Comparison of ENCODE assay signal across 15 cellular contexts in the genomic region with DNA sequence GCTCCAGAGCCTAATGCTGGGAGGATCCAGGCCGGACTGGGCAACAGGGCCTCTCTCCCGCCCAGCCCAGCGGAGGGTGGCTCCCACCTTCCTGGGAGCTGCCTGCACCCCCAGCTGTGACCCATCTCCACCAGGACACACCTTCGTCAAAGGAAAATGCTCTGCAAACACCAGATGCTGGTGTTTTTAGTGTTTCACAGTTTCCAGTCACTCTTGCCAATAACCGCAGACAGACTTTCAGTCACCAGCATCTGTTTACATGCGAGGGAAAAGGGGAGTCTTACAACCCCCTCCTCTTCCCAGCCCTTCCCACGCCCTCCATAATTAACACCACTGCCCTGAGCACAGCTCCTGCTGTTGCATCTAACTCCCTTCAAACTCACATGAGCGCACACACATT. TPM values are rescaled to one million over a fixed set of nuclear protein-coding genes. Genes with fewer than 3 reads are reported as not detected.
DNase-seq lines count a peak whose midpoint lies in the region; ATAC-seq, FAIRE-seq and TF ChIP-seq lines count a peak whose summit lies in the region.
"Had no signal": no experiment of that assay in that cellular context is flagged by ENCODE, and none has a peak within 500 bp of the region (broad histone marks: within the 10 kb centered on the region; RNA-seq: fewer than 3 reads in every experiment).

No MANE protein-coding gene starts in this region.

- DNase-seq in COR-L47 (lab: John Stamatoyannopoulos, UW) (peak; percentile 93), NCI-H1694 (lab: John Stamatoyannopoulos, UW) (peak; percentile 95), brain microvascular endothelial cell (peak; percentile 18), glomerular visceral epithelial cell (ENCODE audit: extremely low spot score) (no peak), spleen (no peak)
- no peak for DNase-seq in activated effector memory CD4-positive, alpha-beta T cell treated with Interleukin-2 at 50 U/mL for 16 hours
- DNase-seq: activated gamma-delta T cell treated with Interleukin-2 at 50 U/mL for 16 hours; DND-41; left lung; NK-92 treated with Interleukin-12 subunit alpha and Interleukin-12 subunit beta, amount 100 ng/mL, for 24 hours; stimulated activated CD4-positive, alpha-beta T cell treated with anti-CD3 and anti-CD28 coated beads, Interleukin-4, amount 100 ng/mL, for 4 hours had no signal

- no peaks in the 10 kb centered on the region for H3K9me3 ChIP-seq in spleen
- H3K9me3 ChIP-seq: ascending aorta, left lung, tibial nerve had no signal

- no peaks in the 10 kb centered on the region for H3K4me1 ChIP-seq in spleen
- H3K4me1 ChIP-seq: left lung had no signal

- intact Hi-C loops in spleen (cut with DNase I; ENCODE audit: low total_unique reads): no loop called here

- H3K27me3 ChIP-seq in brain microvascular endothelial cell (replicated peaks) (no peaks in the 10 kb centered on the region), spleen (replicated peaks in 1 of 7) (no peaks in the 10 kb centered on the region)
- H3K27me3 ChIP-seq: ascending aorta, left lung, tibial nerve had no signal

- H3K27ac ChIP-seq in brain microvascular endothelial cell (no peak overlapping the region), spleen (no peak overlapping the region)
- H3K27ac ChIP-seq: ascending aorta, left lung had no signal

- no peak overlapping the region for H3K4me3 ChIP-seq in brain microvascular endothelial cell (ENCODE audit: low read depth, low read length)
- no peak overlapping the region for H3K4me3 ChIP-seq in spleen
- H3K4me3 ChIP-seq: ascending aorta, left lung, tibial nerve had no signal

- peak; percentile 56 for FAIRE-seq in islet of Langerhans (lab: Jason Lieb, UNC)

- ATAC-seq in GM21717 (IDR thresholded peaks at IDR 0.05; ENCODE audit: unreplicated experiment): no peak
- ATAC-seq: left lung had no signal

- H3K36me3 ChIP-seq in brain microvascular endothelial cell (replicated peaks): peaks cover 3% of the 10 kb centered on the region
- H3K36me3 ChIP-seq in spleen: peaks cover 0 to 90% (median 39%) of the 10 kb centered on the region in 6 donors

- in situ Hi-C loops in brain microvascular endothelial cell (cut with HindIII; ENCODE audit: low pct_ligation_motif_present, low sequenced_read_pairs): no loop called here

- TF ChIP-seq POLR2A in spleen (IDR thresholded peaks at IDR 0.05): no peak

- WGBS in spleen, 5 donors: 86 to 95% (median 93%) methylated on average over 5 to 8 of the region's 8 CpGs

- no peak for TF ChIP-seq CTCF in brain microvascular endothelial cell (IDR thresholded peaks at IDR 0.05; ENCODE audit: low read depth, low read length, missing control alignments)
- no peak for TF ChIP-seq CTCF in spleen (IDR thresholded peaks at IDR 0.05 in 8 of 11, conservative IDR thresholded peaks at IDR 0.05 in 3 of 11)

RNA-seq across cellular contexts. Expression of a gene that starts 25.3 kb away (rescaled TPM):
- 10 to 100 TPM; 46.7 to 91.7 (median 58.4) TPM for total RNA-seq in spleen
- polyA plus RNA-seq in spleen: 10 to 100 TPM; 30.2 to 58.0 (median 55.4) TPM

Comparison
In these comparisons a context has a peak if more than half of its experiments do, and no peak if none do; other contexts are left out.
1. DNase-seq: peak in COR-L47 (single experiment), NCI-H1694 (single experiment) and brain microvascular endothelial cell (single experiment); none in glomerular visceral epithelial cell (single experiment), activated effector memory CD4-positive, alpha-beta T cell treated with Interleukin-2 at 50 U/mL for 16 hours (single experiment) and spleen (single experiment).